In genomic region chr14:104985675-104986486, GRCh38 we compare ENCODE assay signal across 8 cellular contexts. TPM values are rescaled to one million over a fixed set of nuclear protein-coding genes. Genes with fewer than 3 reads are reported as not detected.
A peak's percentile ranks its signal among the peaks of the same experiment; 100 is the strongest.
DNase-seq lines count a peak whose midpoint lies in the region; ATAC-seq and TF ChIP-seq lines count a peak whose summit lies in the region.

TSS of gene CLBA1 (plus strand) at chr14:104985788. CDS start at chr14:104986432, 644 bp downstream.

- no peak for TF ChIP-seq CTCF in epithelial cell of proximal tubule (conservative IDR thresholded peaks at IDR 0.05; ENCODE audit: low read depth, low read length)

- H3K4me3 ChIP-seq in epithelial cell of proximal tubule (ENCODE audit: low read depth, low read length), result peak within 1 kb of the TSS; percentile 86

- ATAC-seq in GM19452 (IDR thresholded peaks at IDR 0.05; ENCODE audit: unreplicated experiment) (peak; percentile 93), HG03571 (IDR thresholded peaks at IDR 0.05; ENCODE audit: unreplicated experiment) (peak; percentile 79)

- DNase-seq in CMK (ENCODE audit: low read depth) (peak; percentile 72), NOMO-1 treated with dmso at 0.1 percent for 144 hours (lab: John Stamatoyannopoulos, UW; ENCODE audit: unreplicated experiment) (peak; percentile 65), epithelial cell of proximal tubule (ENCODE audit: low read depth) (no peak), mucosa of gallbladder (ENCODE audit: low spot score) (peak; percentile 90)
- DNase-seq in activated CD8-positive, alpha-beta memory T cell treated with anti-CD3 and anti-CD28 coated beads, Interleukin-2, amount 50 U/mL, for 48 hours, result peak; percentile 93
- DNase-seq in stimulated activated CD8-positive, alpha-beta memory T cell treated with anti-CD3 and anti-CD28 coated beads, Interleukin-4, amount 100 ng/mL, for 1 hour (ENCODE audit: low read depth in 2 of 2, low spot score in 1 of 2), result peak; percentile 63 to 72

RNA-seq across cellular contexts. Expression of gene CLBA1, which starts in this region (rescaled TPM):
- 4.5 and 5.0 TPM in 2 replicates for total RNA-seq in epithelial cell of proximal tubule
- total RNA-seq in mucosa of gallbladder, result 17.3 TPM
